19 cellular contexts compared by ENCODE assay signal in the genomic region with DNA sequence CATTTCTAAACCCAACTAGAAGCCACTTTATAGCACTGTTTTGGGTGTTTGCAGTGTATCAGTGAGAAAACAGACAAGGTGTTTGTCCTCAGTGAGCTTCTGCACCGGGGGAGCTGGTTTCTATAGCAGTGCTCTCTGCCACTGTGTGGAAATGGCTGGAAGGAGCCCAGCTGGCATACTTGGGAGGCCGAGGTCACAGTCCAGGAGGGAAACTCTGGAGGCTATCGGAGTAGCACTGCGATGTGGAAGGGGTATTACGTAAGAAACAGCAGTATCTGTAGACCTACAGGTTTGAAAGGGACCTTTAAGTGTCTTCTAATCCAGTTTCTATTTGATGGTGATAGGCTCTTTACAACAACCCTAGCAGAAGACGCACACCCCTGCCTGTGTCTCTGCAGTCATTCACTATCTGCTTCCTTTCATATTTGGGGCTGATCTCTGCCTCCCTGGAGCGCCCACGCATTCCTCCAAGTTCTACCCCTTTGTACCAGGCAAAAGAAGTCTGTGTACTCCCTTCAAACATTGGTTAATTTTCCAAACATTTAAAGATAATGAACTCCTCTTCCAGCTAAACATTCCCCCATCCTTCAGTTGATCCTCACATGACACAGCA.
A peak's percentile ranks its signal among the peaks of the same experiment; 100 is the strongest.
DNase-seq lines count a peak whose midpoint lies in the region; ATAC-seq and TF ChIP-seq lines count a peak whose summit lies in the region.
"Had no signal": no experiment of that assay in that cellular context is flagged by ENCODE, and none has a peak within 500 bp of the region (broad histone marks: within the 10 kb centered on the region; RNA-seq: fewer than 3 reads in every experiment).

No MANE protein-coding gene starts in this region.

- 45 to 70% (median 61%) methylated on average over 8 of the region's 8 CpGs for WGBS in heart left ventricle, 4 donors
- WGBS in right lobe of liver (ENCODE audit: insufficient coverage, low coverage, low lambda C conversion rate, missing lambda C conversion rate): 45% methylated on average over 8 of the region's 8 CpGs

- no peak for TF ChIP-seq POLR2A in heart left ventricle (IDR thresholded peaks at IDR 0.05)
- no peak for TF ChIP-seq POLR2A in right lobe of liver (IDR thresholded peaks at IDR 0.05)
- no peak for TF ChIP-seq POLR2A in gastrocnemius medialis (IDR thresholded peaks at IDR 0.05)

- no peaks in the 10 kb centered on the region for H3K27me3 ChIP-seq in heart left ventricle
- H3K27me3 ChIP-seq in right lobe of liver: no peaks in the 10 kb centered on the region
- H3K27me3 ChIP-seq in gastrocnemius medialis: no peaks in the 10 kb centered on the region

- H3K27ac ChIP-seq in heart left ventricle (no peak overlapping the region), right lobe of liver (no peak overlapping the region), gastrocnemius medialis (peak overlapping the region; percentile 20 to 69 (median 52))

- H3K36me3 ChIP-seq in heart left ventricle: no peaks in the 10 kb centered on the region
- H3K36me3 ChIP-seq in right lobe of liver: no peaks in the 10 kb centered on the region
- no peaks in the 10 kb centered on the region for H3K36me3 ChIP-seq in gastrocnemius medialis

- intact Hi-C loops in heart left ventricle (cut with DNase I): no loop called here
- intact Hi-C loops in right lobe of liver (cut with DNase I): no loop called here
- intact Hi-C loops in gastrocnemius medialis (cut with DNase I; ENCODE audit: low total_unique reads): loop anchor here (5.0 kb wide), 2 partner anchors 77 to 88 kb away; no protein-coding TSS in a partner anchor

- TF ChIP-seq CTCF in heart left ventricle (IDR thresholded peaks at IDR 0.05): no peak
- no peak for TF ChIP-seq CTCF in right lobe of liver (IDR thresholded peaks at IDR 0.05)
- TF ChIP-seq CTCF in gastrocnemius medialis (IDR thresholded peaks at IDR 0.05 in 4 of 5, conservative IDR thresholded peaks at IDR 0.05 in 1 of 5): no peak

- H3K9me3 ChIP-seq in heart left ventricle (peaks cover 0 to 12% (median 7%) of the 10 kb centered on the region in 12 donors), right lobe of liver (no peaks in the 10 kb centered on the region), gastrocnemius medialis (no peaks in the 10 kb centered on the region)

- ATAC-seq in heart left ventricle (peak in 3 of 4 donors; percentile 26 to 85 (median 78)), right lobe of liver (peak; percentile 66 to 98 (median 96)), gastrocnemius medialis (peak; percentile 76 to 95)
- ATAC-seq: K562 had no signal

- in situ Hi-C loops in gastrocnemius medialis (cut with MboI; ENCODE audit: low sequenced_read_pairs in 4 of 4): loop anchor here in 1 of 4 donors (25.0 kb wide), 1 partner anchor 133 kb away; no protein-coding TSS in a partner anchor

- H3K4me1 ChIP-seq in heart left ventricle (no peaks in the 10 kb centered on the region), right lobe of liver (no peaks in the 10 kb centered on the region), gastrocnemius medialis (peaks cover 18 to 26% of the 10 kb centered on the region in 2 donors)

- H3K4me3 ChIP-seq in heart left ventricle (no peak overlapping the region), right lobe of liver (no peak overlapping the region), gastrocnemius medialis (no peak overlapping the region)
- H3K4me3 ChIP-seq: K562 had no signal

- DNase-seq in NCI-H226: peak; percentile 85
- peak in 2 of 5 donors; percentile 40 to 46 for DNase-seq in heart left ventricle
- peak; percentile 62 to 88 (median 84) for DNase-seq in right lobe of liver
- DNase-seq in gastrocnemius medialis: peak; percentile 39 to 82
- DNase-seq in medulla oblongata (ENCODE audit: extremely low spot score): no peak
- no peak for DNase-seq in NCI-H187 (lab: John Stamatoyannopoulos, UW)
- DNase-seq in activated CD8-positive, alpha-beta memory T cell treated with anti-CD3 and anti-CD28 coated beads, Interleukin-2, amount 50 U/mL, for 48 hours: no peak
- DNase-seq: ACHN; C1 segment of cervical spinal cord; CD8-positive, alpha-beta memory T cell; DMS53; EL; NCI-H1105; NCI-H2081 treated with DMSO at 0.1 percent for 48 hours; NCI-H510A; NCI-H774; OCI-M1; SHP77 treated with DMSO at 0.1 percent for 48 hours had no signal

Comparison
In these comparisons a context has a peak if more than half of its experiments do, and no peak if none do; other contexts are left out.
1. DNase-seq: peak in NCI-H226 (single experiment), right lobe of liver (3 of 3) and gastrocnemius medialis (2 of 2); none in medulla oblongata (single experiment), NCI-H187 (0 of 2) and activated CD8-positive, alpha-beta memory T cell treated with anti-CD3 and anti-CD28 coated beads, Interleukin-2, amount 50 U/mL, for 48 hours (single experiment).
2. H3K27ac ChIP-seq: peak in gastrocnemius medialis (4 of 4); none in heart left ventricle (0 of 12) and right lobe of liver (0 of 3).
3. Peak in every context shown above with its lines, with median percentiles within 50 percentile points of each other: ATAC-seq.